Comparison of ENCODE assay signal across 1 cellular context in the genomic region with DNA sequence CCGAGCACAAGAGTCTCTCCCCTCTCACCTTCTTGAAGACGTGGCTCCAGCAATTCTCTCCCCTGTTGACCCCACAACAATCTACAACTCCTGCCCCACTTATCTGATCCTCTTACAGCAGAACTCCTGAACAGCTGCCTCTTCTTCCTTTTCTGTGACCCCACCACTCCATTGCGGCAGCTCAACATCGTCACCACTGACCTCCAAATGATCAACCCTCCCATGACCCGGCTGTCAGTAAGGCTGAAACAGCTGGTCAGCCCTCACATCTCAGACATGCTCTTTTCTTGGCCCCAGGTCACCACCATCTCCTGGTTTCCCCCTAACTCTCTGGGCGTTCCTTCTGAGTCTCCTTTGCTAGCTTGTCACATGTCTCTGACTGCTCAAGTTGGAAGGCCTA.
TF ChIP-seq lines count a peak whose summit lies in the region.

No MANE protein-coding gene starts in this region.

TF ChIP-seq in K562, 482 proteins besides CTCF, POLR2A, EP300 and RAD21 (continued from another document):
- TF ChIP-seq, protein P1, sequence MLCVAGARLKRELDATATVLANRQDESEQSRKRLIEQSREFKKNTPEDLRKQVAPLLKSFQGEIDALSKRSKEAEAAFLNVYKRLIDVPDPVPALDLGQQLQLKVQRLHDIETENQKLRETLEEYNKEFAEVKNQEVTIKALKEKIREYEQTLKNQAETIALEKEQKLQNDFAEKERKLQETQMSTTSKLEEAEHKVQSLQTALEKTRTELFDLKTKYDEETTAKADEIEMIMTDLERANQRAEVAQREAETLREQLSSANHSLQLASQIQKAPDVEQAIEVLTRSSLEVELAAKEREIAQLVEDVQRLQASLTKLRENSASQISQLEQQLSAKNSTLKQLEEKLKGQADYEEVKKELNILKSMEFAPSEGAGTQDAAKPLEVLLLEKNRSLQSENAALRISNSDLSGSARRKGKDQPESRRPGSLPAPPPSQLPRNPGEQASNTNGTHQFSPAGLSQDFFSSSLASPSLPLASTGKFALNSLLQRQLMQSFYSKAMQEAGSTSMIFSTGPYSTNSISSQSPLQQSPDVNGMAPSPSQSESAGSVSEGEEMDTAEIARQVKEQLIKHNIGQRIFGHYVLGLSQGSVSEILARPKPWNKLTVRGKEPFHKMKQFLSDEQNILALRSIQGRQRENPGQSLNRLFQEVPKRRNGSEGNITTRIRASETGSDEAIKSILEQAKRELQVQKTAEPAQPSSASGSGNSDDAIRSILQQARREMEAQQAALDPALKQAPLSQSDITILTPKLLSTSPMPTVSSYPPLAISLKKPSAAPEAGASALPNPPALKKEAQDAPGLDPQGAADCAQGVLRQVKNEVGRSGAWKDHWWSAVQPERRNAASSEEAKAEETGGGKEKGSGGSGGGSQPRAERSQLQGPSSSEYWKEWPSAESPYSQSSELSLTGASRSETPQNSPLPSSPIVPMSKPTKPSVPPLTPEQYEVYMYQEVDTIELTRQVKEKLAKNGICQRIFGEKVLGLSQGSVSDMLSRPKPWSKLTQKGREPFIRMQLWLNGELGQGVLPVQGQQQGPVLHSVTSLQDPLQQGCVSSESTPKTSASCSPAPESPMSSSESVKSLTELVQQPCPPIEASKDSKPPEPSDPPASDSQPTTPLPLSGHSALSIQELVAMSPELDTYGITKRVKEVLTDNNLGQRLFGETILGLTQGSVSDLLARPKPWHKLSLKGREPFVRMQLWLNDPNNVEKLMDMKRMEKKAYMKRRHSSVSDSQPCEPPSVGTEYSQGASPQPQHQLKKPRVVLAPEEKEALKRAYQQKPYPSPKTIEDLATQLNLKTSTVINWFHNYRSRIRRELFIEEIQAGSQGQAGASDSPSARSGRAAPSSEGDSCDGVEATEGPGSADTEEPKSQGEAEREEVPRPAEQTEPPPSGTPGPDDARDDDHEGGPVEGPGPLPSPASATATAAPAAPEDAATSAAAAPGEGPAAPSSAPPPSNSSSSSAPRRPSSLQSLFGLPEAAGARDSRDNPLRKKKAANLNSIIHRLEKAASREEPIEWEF (CRISPR knock-in tag; IDR thresholded peaks at IDR 0.05): no peak
- no peak for TF ChIP-seq ZNF444 (CRISPR knock-in tag; IDR thresholded peaks at IDR 0.05)
- peak; percentile 74 for TF ChIP-seq ELF4 (CRISPR knock-in tag; IDR thresholded peaks at IDR 0.05)
- TF ChIP-seq SOX6 (IDR thresholded peaks at IDR 0.05): 0 out of 2 replicates have a peak, but pooled peaks have one; percentile 25
- TF ChIP-seq ARNT (IDR thresholded peaks at IDR 0.05): no peak
- TF ChIP-seq, protein P2, sequence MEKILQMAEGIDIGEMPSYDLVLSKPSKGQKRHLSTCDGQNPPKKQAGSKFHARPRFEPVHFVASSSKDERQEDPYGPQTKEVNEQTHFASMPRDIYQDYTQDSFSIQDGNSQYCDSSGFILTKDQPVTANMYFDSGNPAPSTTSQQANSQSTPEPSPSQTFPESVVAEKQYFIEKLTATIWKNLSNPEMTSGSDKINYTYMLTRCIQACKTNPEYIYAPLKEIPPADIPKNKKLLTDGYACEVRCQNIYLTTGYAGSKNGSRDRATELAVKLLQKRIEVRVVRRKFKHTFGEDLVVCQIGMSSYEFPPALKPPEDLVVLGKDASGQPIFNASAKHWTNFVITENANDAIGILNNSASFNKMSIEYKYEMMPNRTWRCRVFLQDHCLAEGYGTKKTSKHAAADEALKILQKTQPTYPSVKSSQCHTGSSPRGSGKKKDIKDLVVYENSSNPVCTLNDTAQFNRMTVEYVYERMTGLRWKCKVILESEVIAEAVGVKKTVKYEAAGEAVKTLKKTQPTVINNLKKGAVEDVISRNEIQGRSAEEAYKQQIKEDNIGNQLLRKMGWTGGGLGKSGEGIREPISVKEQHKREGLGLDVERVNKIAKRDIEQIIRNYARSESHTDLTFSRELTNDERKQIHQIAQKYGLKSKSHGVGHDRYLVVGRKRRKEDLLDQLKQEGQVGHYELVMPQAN (IDR thresholded peaks at IDR 0.05; ENCODE audit: borderline replicate concordance): peak; percentile 56; the same call in 1 of the 2 replicates
